ENCODE assay signal across 12 cellular contexts in the genomic region with DNA sequence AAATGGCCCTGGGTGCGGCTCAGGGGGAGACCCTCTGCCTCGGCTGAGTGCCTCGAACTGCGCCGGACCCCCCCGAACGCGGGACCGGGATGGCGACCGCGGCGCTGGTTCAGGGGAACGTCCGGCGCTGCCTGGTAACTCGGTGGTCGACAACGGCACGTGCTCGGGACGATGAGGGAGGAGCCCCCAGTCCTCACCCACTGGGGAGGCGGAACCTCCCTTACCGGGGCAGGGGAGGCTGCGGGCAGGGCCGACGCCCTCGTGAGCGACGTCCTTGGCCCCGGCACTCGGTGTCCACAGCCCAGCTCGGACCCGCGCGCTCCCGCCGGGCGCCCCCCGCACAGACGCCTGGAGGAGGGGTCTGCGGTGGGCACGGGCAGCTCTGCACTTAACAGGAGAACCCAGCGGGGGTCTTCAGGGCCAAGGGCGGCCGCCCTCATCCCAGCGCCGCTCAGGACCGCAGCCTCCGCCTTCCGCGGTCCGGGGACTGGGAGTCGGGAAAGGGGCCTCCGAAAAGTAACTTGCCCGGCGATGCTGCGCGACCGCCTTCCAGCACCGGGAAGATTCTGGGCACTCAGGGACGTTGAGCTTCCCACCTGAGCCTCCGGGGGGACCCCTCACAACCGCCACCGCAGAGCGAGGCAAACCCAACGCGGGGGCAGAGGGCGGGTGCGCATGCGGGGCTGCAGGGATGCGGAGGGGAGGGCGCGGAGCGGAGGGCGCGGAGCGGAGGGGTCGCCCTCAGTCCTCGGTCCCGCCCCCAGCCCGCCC. TPM values are rescaled to one million over a fixed set of nuclear protein-coding genes. Genes with fewer than 3 reads are reported as not detected.
DNase-seq lines count a peak whose midpoint lies in the region; ATAC-seq and TF ChIP-seq lines count a peak whose summit lies in the region.
"Had no signal": no experiment of that assay in that cellular context is flagged by ENCODE, and none has a peak within 500 bp of the region (broad histone marks: within the 10 kb centered on the region; RNA-seq: fewer than 3 reads in every experiment).

No MANE protein-coding gene starts in this region.

- H3K4me1 ChIP-seq in ascending aorta = peaks cover 16 to 17% of the 10 kb centered on the region in 2 donors
- peaks cover 5% of the 10 kb centered on the region; the same call in 1 of the 2 replicates for H3K4me1 ChIP-seq in iPS DF 6.9 (ENCODE audit: control insufficient read depth, insufficient read depth, low read length)
- peaks cover 5 to 69% (median 50%) of the 10 kb centered on the region in 6 donors for H3K4me1 ChIP-seq in spleen

- H3K36me3 ChIP-seq in H7 (replicated peaks; ENCODE audit: control insufficient read depth, insufficient read depth, low read length) (no peaks in the 10 kb centered on the region), ascending aorta (no peaks in the 10 kb centered on the region), iPS DF 6.9 (ENCODE audit: control insufficient read depth, insufficient read depth, low read length) (no peaks in the 10 kb centered on the region; the same call in 1 of the 2 replicates), spleen (peaks cover 0 to 5% (median 0%) of the 10 kb centered on the region in 6 donors)

- WGBS in iPS DF 6.9 (ENCODE audit: insufficient coverage, insufficient read length) = no CpG with 5 or more reads among the region's 82 CpGs
- 10 to 18% (median 13%) methylated on average over 17 to 82 of the region's 82 CpGs for WGBS in spleen, 5 donors

- TF ChIP-seq CTCF in ascending aorta (IDR thresholded peaks at IDR 0.05) = no peak
- no peak for TF ChIP-seq CTCF in spleen (IDR thresholded peaks at IDR 0.05 in 8 of 11, conservative IDR thresholded peaks at IDR 0.05 in 3 of 11)

- intact Hi-C loops in ascending aorta (cut with DNase I) = no loop called here
- intact Hi-C loops in spleen (cut with DNase I; ENCODE audit: low total_unique reads) = no loop called here

- DNase-seq in H7 (peak; percentile 88), ascending aorta (ENCODE audit: low spot score in 2 of 2) (no peak), iPS DF 6.9 (ENCODE audit: low read depth, low spot score) (no peak), spleen (peak; percentile 64), OCI-M1 (lab: John Stamatoyannopoulos, UW) (no peak), COLO668 (lab: John Stamatoyannopoulos, UW; ENCODE audit: unreplicated experiment) (no peak)
- DNase-seq: NCI-H1092; stimulated activated naive CD4-positive, alpha-beta T cell treated with Interleukin-2 at 50 U/mL for 16 hours had no signal

- peaks cover 60% of the 10 kb centered on the region for H3K27me3 ChIP-seq in H7 (ENCODE audit: control insufficient read depth, insufficient read depth, low read length)
- H3K27me3 ChIP-seq in ascending aorta = no peaks in the 10 kb centered on the region
- H3K27me3 ChIP-seq in iPS DF 6.9 (ENCODE audit: control insufficient read depth, insufficient read depth, low read length) = peaks cover 24% of the 10 kb centered on the region
- H3K27me3 ChIP-seq in spleen (replicated peaks in 1 of 7) = peaks cover 6 to 100% (median 60%) of the 10 kb centered on the region in 7 donors

- no peak for TF ChIP-seq POLR2A in spleen (IDR thresholded peaks at IDR 0.05)

- H3K4me3 ChIP-seq in H7 (ENCODE audit: insufficient read depth, low read depth, low read length) (peak overlapping the region; percentile 32), ascending aorta (peak overlapping the region; percentile 58 to 68), iPS DF 6.9 (ENCODE audit: low read length) (peak overlapping the region; percentile 50; the same call in 1 of the 2 replicates), spleen (peak overlapping the region in 7 of 8 donors; percentile 46 to 79 (median 54))

- H3K27ac ChIP-seq in ascending aorta (no peak overlapping the region), iPS DF 6.9 (ENCODE audit: low read length) (no peak overlapping the region), spleen (peak overlapping the region in 1 of 8 donors; percentile 93)

- ATAC-seq in GM18861 (IDR thresholded peaks at IDR 0.05; ENCODE audit: unreplicated experiment) = no peak
- no peak for ATAC-seq in HG03457 (IDR thresholded peaks at IDR 0.05; ENCODE audit: unreplicated experiment)

- H3K9me3 ChIP-seq in ascending aorta (no peaks in the 10 kb centered on the region), iPS DF 6.9 (ENCODE audit: control insufficient read depth, insufficient read depth, low read length) (no peaks in the 10 kb centered on the region), spleen (no peaks in the 10 kb centered on the region)

RNA-seq across cellular contexts. Expression of a gene that starts 1.7 kb away (rescaled TPM):
- 11.3 and 17.5 TPM in 2 replicates for total RNA-seq in H7 (2014; rRNA removed; shearing (Covaris generic))
- 285 TPM for total RNA-seq in ascending aorta
- total RNA-seq in spleen = 10 to 100 TPM in 5 of 7 donors, 1 to 10 TPM in 2; 3.8 to 39.0 (median 15.4) TPM
- polyA plus RNA-seq in spleen = 10 to 100 TPM; 20.8 to 64.3 (median 27.8) TPM

RNA-seq across cellular contexts. Expression of a gene that starts 15.1 kb away (rescaled TPM):
- 110 and 124 TPM in 2 replicates for total RNA-seq in H7 (2014; rRNA removed; shearing (Covaris generic))
- 125 TPM for total RNA-seq in ascending aorta
- 10 to 100 TPM; 23.3 to 93.8 (median 51.0) TPM for total RNA-seq in spleen
- 100 to 1,000 TPM; 131 to 230 (median 163) TPM for polyA plus RNA-seq in spleen

RNA-seq across cellular contexts. Expression of a gene that starts 16.3 kb away (rescaled TPM):
- not detected in 2 replicates for total RNA-seq in H7 (2014; rRNA removed; shearing (Covaris generic))
- not detected for total RNA-seq in ascending aorta
- total RNA-seq in spleen = under 1 TPM in 3 of 7 donors, not detected in 4; 0.39 to 0.85 (median 0.60) TPM
- polyA plus RNA-seq in spleen = under 1 TPM; 0.20 to 0.80 (median 0.21) TPM
- total RNA-seq: pulmonary artery endothelial cell; T-helper 1 cell treated with Interleukin-12 subunit alpha and Interleukin-12 subunit beta and Interleukin-4 antibody, amounts not matched to agents 30 ng/mL and 1 ng/mL, for 36 hours had no signal

RNA-seq across cellular contexts. Expression of a gene that starts 21.7 kb away (rescaled TPM):
- total RNA-seq in H7 (2014; rRNA removed; shearing (Covaris generic)) = 126 and 130 TPM in 2 replicates
- total RNA-seq in ascending aorta = 109 TPM
- 10 to 100 TPM; 10.6 to 27.2 (median 16.9) TPM for total RNA-seq in spleen
- 10 to 100 TPM in 1 of 3 donors, 1 to 10 TPM in 2; 4.6 to 16.3 (median 5.6) TPM for polyA plus RNA-seq in spleen

RNA-seq across cellular contexts. Expression of a gene that starts 32.0 kb away (rescaled TPM):
- total RNA-seq in H7 (2014; rRNA removed; shearing (Covaris generic)) = 1.6 and 2.0 TPM in 2 replicates
- total RNA-seq in ascending aorta (not detected), spleen (1 to 10 TPM in 5 of 7 donors, under 1 TPM in 2; 0.65 to 2.2 (median 1.1) TPM)
- polyA plus RNA-seq in spleen = under 1 TPM; 0.17 to 0.80 (median 0.63) TPM

Comparison
In these comparisons a context has a peak if more than half of its experiments do, and no peak if none do; other contexts are left out.
1. DNase-seq: peak in H7 (single experiment) and spleen (single experiment); none in ascending aorta (0 of 2), iPS DF 6.9 (single experiment), OCI-M1 (single experiment) and COLO668 (single experiment).
2. Peak in every context shown above with its lines, with median percentiles within 50 percentile points of each other: H3K4me3 ChIP-seq.